In the genomic region with DNA sequence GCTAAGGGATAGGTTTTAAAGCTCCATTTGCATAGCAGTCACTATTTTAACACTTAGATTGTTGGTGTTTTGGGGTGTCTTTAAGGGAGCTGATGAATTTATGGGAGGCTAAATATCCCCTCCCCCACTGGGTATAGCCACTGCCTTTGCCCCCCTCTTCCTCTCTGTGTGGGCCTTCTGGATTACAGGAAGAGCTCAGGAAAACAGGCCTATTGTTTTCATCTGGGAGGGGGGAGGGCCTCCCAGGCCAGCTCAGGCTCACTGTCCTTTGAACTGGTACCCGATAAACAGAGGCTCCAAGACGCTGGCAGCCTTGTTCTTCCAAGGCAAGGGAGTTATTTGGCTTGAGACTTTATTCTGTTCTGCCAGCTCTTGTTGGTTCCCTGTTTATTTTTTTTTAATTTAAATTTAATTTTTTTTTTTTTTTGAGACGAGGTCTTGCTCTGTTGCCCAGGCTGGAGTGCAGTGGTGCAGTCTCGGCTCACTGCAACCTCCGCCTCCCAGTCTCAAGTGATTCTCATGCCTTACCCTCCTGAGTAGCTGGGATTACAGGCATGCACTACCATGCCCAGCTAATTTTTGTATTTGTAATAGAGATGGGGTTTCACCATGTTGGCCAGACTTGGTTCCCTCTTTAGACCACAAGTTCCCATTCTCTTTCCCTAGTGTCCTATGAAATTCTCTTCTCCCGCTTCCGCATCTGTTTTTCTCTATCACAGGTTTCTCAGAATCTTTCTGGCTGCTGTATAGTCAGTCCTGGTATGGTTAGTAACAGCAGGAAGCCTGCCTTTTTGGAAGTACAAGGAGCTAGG, we compare ENCODE assay signal across 1 cellular context.
TF ChIP-seq lines count a peak whose summit lies in the region.

No MANE protein-coding gene starts in this region.

TF ChIP-seq in HCT116, 20 proteins besides CTCF, POLR2A, EP300 and RAD21 (continued from another document):
- TF ChIP-seq ZBTB33 (IDR thresholded peaks at IDR 0.05; ENCODE audit: extremely low read depth, insufficient replicate concordance, low read length) = no peak
- TF ChIP-seq TCF7L2 (IDR thresholded peaks at IDR 0.05; ENCODE audit: borderline replicate concordance, extremely low read depth, insufficient read depth, insufficient read length) = no peak
- no peak for TF ChIP-seq ELF1 (IDR thresholded peaks at IDR 0.05; ENCODE audit: borderline replicate concordance, low read depth)
- TF ChIP-seq POLR2AphosphoS5 (IDR thresholded peaks at IDR 0.05; ENCODE audit: low read depth, low read length) = no peak
- TF ChIP-seq EGR1 (IDR thresholded peaks at IDR 0.05; ENCODE audit: low read depth) = no peak
TF ChIP-seq in HCT116: peak in this region for 0.
